ENCODE assay signal across 12 cellular contexts in genomic region chrX:77493677-77494553, GRCh38. TPM values are rescaled to one million over a fixed set of nuclear protein-coding genes. Genes with fewer than 3 reads are reported as not detected.
A peak's percentile ranks its signal among the peaks of the same experiment; 100 is the strongest.
DNase-seq lines count a peak whose midpoint lies in the region; ATAC-seq and TF ChIP-seq lines count a peak whose summit lies in the region.
"Had no signal": no experiment of that assay in that cellular context is flagged by ENCODE, and none has a peak within 500 bp of the region (broad histone marks: within the 10 kb centered on the region; RNA-seq: fewer than 3 reads in every experiment).

No MANE protein-coding gene starts in this region.

- no peak overlapping the region for H3K9ac ChIP-seq in mesenchymal stem cell (ENCODE audit: low read length)

- no peak overlapping the region for H2BK12ac ChIP-seq in mesenchymal stem cell (ENCODE audit: low read length in 2 of 2)

- peaks cover 3% of the 10 kb centered on the region for H3K27me3 Mint-ChIP-seq in activated naive CD8-positive, alpha-beta T cell treated with anti-CD3 and anti-CD28 coated beads, Interleukin-2, amount 50 U/mL, for 24 hours

- H2BK5ac ChIP-seq in mesenchymal stem cell (ENCODE audit: low read depth, low read length, poor library complexity, severe bottlenecking): peak overlapping the region; percentile 70

- DNase-seq in EL (peak; percentile 83), MG63 (peak; percentile 59), astrocyte of the cerebellum (ENCODE audit: low read depth) (peak; percentile 2), mesenchymal stem cell (peak; percentile 88), SIG-M5 (lab: John Stamatoyannopoulos, UW) (no peak), NOMO-1 (lab: John Stamatoyannopoulos, UW; ENCODE audit: unreplicated experiment in 2 of 2) (no peak), lower leg skin (ENCODE audit: low spot score in 2 of 2) (no peak)
- no peak for DNase-seq in activated naive CD8-positive, alpha-beta T cell treated with anti-CD3 and anti-CD28 coated beads, Interleukin-2, amount 50 U/mL, for 24 hours
- DNase-seq: Kasumi-1, natural killer cell had no signal

- in situ Hi-C loops in astrocyte of the cerebellum (cut with HindIII; ENCODE audit: low sequenced_read_pairs): no loop called here

- peak overlapping the region; percentile 59 for H3K27ac ChIP-seq in mesenchymal stem cell (ENCODE audit: low read length, poor library complexity, severe bottlenecking)

- TF ChIP-seq POLR2A in lower leg skin (IDR thresholded peaks at IDR 0.05): no peak

- no peaks in the 10 kb centered on the region for H3K79me1 ChIP-seq in mesenchymal stem cell (replicated peaks; ENCODE audit: low read length, poor library complexity, severe bottlenecking)

- no peaks in the 10 kb centered on the region for H3K4me1 Mint-ChIP-seq in activated naive CD8-positive, alpha-beta T cell treated with anti-CD3 and anti-CD28 coated beads, Interleukin-2, amount 50 U/mL, for 24 hours
- H3K4me1 Mint-ChIP-seq: natural killer cell had no signal

- no peak for ATAC-seq in activated naive CD8-positive, alpha-beta T cell treated with anti-CD3 and anti-CD28 coated beads, Interleukin-2, amount 50 U/mL, for 24 hours
- ATAC-seq: natural killer cell had no signal

- no peak overlapping the region for H3K23ac ChIP-seq in mesenchymal stem cell (ENCODE audit: low read length in 2 of 2)

- no peak overlapping the region for H2BK15ac ChIP-seq in mesenchymal stem cell (ENCODE audit: low read depth, poor library complexity, severe bottlenecking)

- H3K4me2 ChIP-seq in mesenchymal stem cell (ENCODE audit: low read length, poor library complexity, severe bottlenecking): no peak overlapping the region

- H4K8ac ChIP-seq in mesenchymal stem cell (ENCODE audit: low read length): peak overlapping the region; percentile 19

- H2AK5ac ChIP-seq in mesenchymal stem cell (ENCODE audit: low read length, severe bottlenecking): no peak overlapping the region

- H2AFZ ChIP-seq in mesenchymal stem cell (ENCODE audit: low read depth, low read length): no peak overlapping the region

- no peak overlapping the region for H3K4me3 ChIP-seq in MG63
- no peak overlapping the region for H3K4me3 ChIP-seq in astrocyte of the cerebellum (ENCODE audit: low read depth, low read length)
- no peak overlapping the region for H3K4me3 ChIP-seq in mesenchymal stem cell (ENCODE audit: insufficient read depth in 1 of 2, low read depth in 1 of 2, low read length in 2 of 2)
- no peak overlapping the region for H3K4me3 ChIP-seq in lower leg skin (ENCODE audit: low read depth, poor library complexity, severe bottlenecking)

- H3K4me1 ChIP-seq in mesenchymal stem cell (ENCODE audit: control insufficient read depth, insufficient read depth, low read depth, low read length): peaks cover 7% of the 10 kb centered on the region

- H4K91ac ChIP-seq in mesenchymal stem cell (ENCODE audit: low read length): peak overlapping the region; percentile 50

- intact Hi-C loops in lower leg skin (cut with DNase I; ENCODE audit: low total_unique reads): no loop called here

- no peak for TF ChIP-seq CTCF in astrocyte of the cerebellum (IDR thresholded peaks at IDR 0.05; ENCODE audit: low read depth, low read length, missing control alignments)
- TF ChIP-seq CTCF in lower leg skin (IDR thresholded peaks at IDR 0.05): no peak

- WGBS in mesenchymal stem cell: 33% methylated on average over 17 of the region's 20 CpGs
- 66 to 83% methylated on average over 7 to 19 of the region's 20 CpGs for whole genome bisulfite sequencing in lower leg skin, 2 donors

- no peak overlapping the region for H3K4me3 Mint-ChIP-seq in activated naive CD8-positive, alpha-beta T cell treated with anti-CD3 and anti-CD28 coated beads, Interleukin-2, amount 50 U/mL, for 24 hours
- H3K4me3 Mint-ChIP-seq: natural killer cell; T-helper 1 cell treated with Interleukin-12 subunit alpha and Interleukin-12 subunit beta and Interleukin-4 antibody, amounts not matched to agents 30 μg/mL and 1 μg/mL, for 36 hours had no signal

- H3K18ac ChIP-seq in mesenchymal stem cell (ENCODE audit: low read depth in 1 of 2, low read length in 2 of 2): peak overlapping the region; percentile 43 to 46

- H3K9me3 Mint-ChIP-seq in activated naive CD8-positive, alpha-beta T cell treated with anti-CD3 and anti-CD28 coated beads, Interleukin-2, amount 50 U/mL, for 24 hours: no peaks in the 10 kb centered on the region
- H3K9me3 Mint-ChIP-seq: natural killer cell; T-helper 1 cell treated with Interleukin-12 subunit alpha and Interleukin-12 subunit beta and Interleukin-4 antibody, amounts not matched to agents 30 μg/mL and 1 μg/mL, for 36 hours had no signal

- no peak overlapping the region for H3K27ac Mint-ChIP-seq in activated naive CD8-positive, alpha-beta T cell treated with anti-CD3 and anti-CD28 coated beads, Interleukin-2, amount 50 U/mL, for 24 hours
- H3K27ac Mint-ChIP-seq: natural killer cell; T-helper 1 cell treated with Interleukin-12 subunit alpha and Interleukin-12 subunit beta and Interleukin-4 antibody, amounts not matched to agents 30 μg/mL and 1 μg/mL, for 36 hours had no signal

- H3K36me3 Mint-ChIP-seq in activated naive CD8-positive, alpha-beta T cell treated with anti-CD3 and anti-CD28 coated beads, Interleukin-2, amount 50 U/mL, for 24 hours (ENCODE audit: low read depth): no peaks in the 10 kb centered on the region
- H3K36me3 Mint-ChIP-seq: natural killer cell had no signal

- peak overlapping the region; percentile 19 for H2BK120ac ChIP-seq in mesenchymal stem cell (ENCODE audit: low read depth, low read length)

- H3K36me3 ChIP-seq in MG63 (no peaks in the 10 kb centered on the region), mesenchymal stem cell (ENCODE audit: control insufficient read depth in 1 of 2, insufficient read depth in 2 of 2, low read depth in 1 of 2, low read length in 2 of 2) (no peaks in the 10 kb centered on the region)

- no peak overlapping the region for H3K14ac ChIP-seq in mesenchymal stem cell (ENCODE audit: low read length in 2 of 2)

- no peaks in the 10 kb centered on the region for H3K9me3 ChIP-seq in MG63
- H3K9me3 ChIP-seq in mesenchymal stem cell (ENCODE audit: control insufficient read depth, low read length): peaks cover 2% of the 10 kb centered on the region

- H3K27me3 ChIP-seq in MG63: no peaks in the 10 kb centered on the region
- H3K27me3 ChIP-seq in mesenchymal stem cell (ENCODE audit: control insufficient read depth in 1 of 2, insufficient read depth in 1 of 2, low read length in 2 of 2): peaks cover 0 to 2% of the 10 kb centered on the region in 2 experiments

- H3K4ac ChIP-seq in mesenchymal stem cell (ENCODE audit: low read depth in 1 of 2, low read length in 2 of 2): no peak overlapping the region

RNA-seq across cellular contexts. Expression of gene FGF16, which starts 46.7 kb away (rescaled TPM):
- not detected in 2 replicates for total RNA-seq in MG63 (2014; rRNA removed; shearing (Covaris generic); ENCODE audit: low replicate concordance)
- not detected for polyA plus RNA-seq in mesenchymal stem cell (2013, experiment 1 of 2)
- not detected for polyA plus RNA-seq in mesenchymal stem cell (2013, experiment 2 of 2)
- total RNA-seq in lower leg skin: under 1 TPM in 1 of 4 donors, not detected in 3; 0.15 TPM
- total RNA-seq: natural killer cell had no signal
- polyA plus RNA-seq: esophagus had no signal

Comparison
In these comparisons a context has a peak if more than half of its experiments do, and no peak if none do; other contexts are left out.
1. DNase-seq: peak in EL (single experiment), MG63 (single experiment), astrocyte of the cerebellum (single experiment) and mesenchymal stem cell (single experiment); none in activated naive CD8-positive, alpha-beta T cell treated with anti-CD3 and anti-CD28 coated beads, Interleukin-2, amount 50 U/mL, for 24 hours (single experiment), SIG-M5 (single experiment), NOMO-1 (0 of 2) and lower leg skin (0 of 2).